16 cellular contexts compared by ENCODE assay signal in the genomic region with DNA sequence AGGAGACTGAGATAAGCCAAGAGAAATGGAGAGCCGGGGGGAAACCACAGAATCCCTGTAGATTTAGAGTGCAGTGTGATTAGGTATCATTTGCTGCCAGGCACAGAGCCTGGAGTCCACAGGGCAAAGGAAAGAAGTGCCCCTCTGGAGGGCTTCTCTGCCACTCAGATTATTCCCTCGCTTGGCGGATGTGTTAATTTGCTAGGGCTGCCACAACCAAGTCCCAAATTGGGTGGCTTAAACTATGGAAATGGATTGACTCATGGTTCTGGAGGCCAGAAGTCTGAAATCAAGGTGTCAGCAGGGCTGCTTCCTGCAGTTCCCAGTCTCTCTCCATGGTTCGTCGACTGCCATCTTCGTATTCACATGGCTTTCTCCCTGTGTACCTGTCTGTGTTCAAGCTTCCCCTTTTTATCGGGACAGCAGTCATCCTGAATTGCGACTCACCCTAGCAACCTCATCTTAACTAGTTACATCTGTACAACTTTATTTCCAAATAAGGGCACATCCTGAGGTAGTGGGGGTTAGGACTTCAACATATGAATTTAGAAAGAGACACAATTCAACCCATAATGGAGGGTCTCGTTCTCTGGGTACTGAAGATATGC.
DNase-seq lines count a peak whose midpoint lies in the region; ATAC-seq and TF ChIP-seq lines count a peak whose summit lies in the region.
"Had no signal": no experiment of that assay in that cellular context is flagged by ENCODE, and none has a peak within 500 bp of the region (broad histone marks: within the 10 kb centered on the region; RNA-seq: fewer than 3 reads in every experiment).

No MANE protein-coding gene starts in this region.

- H3K9me3 Mint-ChIP-seq in osteocyte (ENCODE audit: unreplicated experiment) = no peaks in the 10 kb centered on the region

- peak; percentile 32 for DNase-seq in activated CD8-positive, alpha-beta memory T cell treated with anti-CD3 and anti-CD28 coated beads for 24 hours
- no peak for DNase-seq in activated CD8-positive, alpha-beta memory T cell treated with anti-CD3 and anti-CD28 coated beads, Interleukin-2, amount 50 U/mL, for 4 hours
- peak; percentile 67 for DNase-seq in RPMI7951 (ENCODE audit: low read depth)
- DNase-seq in fibroblast of peridontal ligament (ENCODE audit: extremely low read depth) = peak; percentile 18
- peak; percentile 54 for DNase-seq in osteocyte (ENCODE audit: extremely low spot score, unreplicated experiment)
- DNase-seq in NCI-H187 (lab: John Stamatoyannopoulos, UW) = no peak
- DNase-seq in caudate nucleus (lab: John Stamatoyannopoulos, UW) = no peak
- DNase-seq: CD4-positive, alpha-beta memory T cell; COR-L47; DMS153; DMS79 treated with DMSO at 0.1 percent for 48 hours; EL had no signal

- no peak overlapping the region for H3K27ac Mint-ChIP-seq in osteocyte (ENCODE audit: unreplicated experiment)
- H3K27ac Mint-ChIP-seq: CD4-positive, alpha-beta memory T cell had no signal

- no peaks in the 10 kb centered on the region for H3K36me3 Mint-ChIP-seq in osteocyte (ENCODE audit: unreplicated experiment)
- H3K36me3 Mint-ChIP-seq: CD4-positive, alpha-beta memory T cell had no signal

- H3K27ac ChIP-seq in caudate nucleus (ENCODE audit: low read depth, low read length) = no peak overlapping the region
- H3K27ac ChIP-seq: 22Rv1, C4-2B had no signal

- ATAC-seq in GM21619 (IDR thresholded peaks at IDR 0.05; ENCODE audit: unreplicated experiment) = no peak
- ATAC-seq: HCT116 had no signal

- H3K4me1 Mint-ChIP-seq in osteocyte (ENCODE audit: unreplicated experiment) = peaks cover 9% of the 10 kb centered on the region
- H3K4me1 Mint-ChIP-seq: CD4-positive, alpha-beta memory T cell had no signal

- no peak for TF ChIP-seq CTCF in osteocyte (IDR thresholded peaks at IDR 0.05)

- no peaks in the 10 kb centered on the region for H3K27me3 Mint-ChIP-seq in osteocyte (ENCODE audit: unreplicated experiment)

- no peak overlapping the region for H3K4me3 Mint-ChIP-seq in osteocyte (ENCODE audit: unreplicated experiment)
- H3K4me3 Mint-ChIP-seq: CD4-positive, alpha-beta memory T cell had no signal

Comparison
In these comparisons a context has a peak if more than half of its experiments do, and no peak if none do; other contexts are left out.
1. DNase-seq: peak in activated CD8-positive, alpha-beta memory T cell treated with anti-CD3 and anti-CD28 coated beads for 24 hours (single experiment), RPMI7951 (single experiment), fibroblast of peridontal ligament (single experiment) and osteocyte (single experiment); none in activated CD8-positive, alpha-beta memory T cell treated with anti-CD3 and anti-CD28 coated beads, Interleukin-2, amount 50 U/mL, for 4 hours (single experiment), NCI-H187 (0 of 2) and caudate nucleus (0 of 61).